ENCODE assay signal across 19 cellular contexts in the genomic region with DNA sequence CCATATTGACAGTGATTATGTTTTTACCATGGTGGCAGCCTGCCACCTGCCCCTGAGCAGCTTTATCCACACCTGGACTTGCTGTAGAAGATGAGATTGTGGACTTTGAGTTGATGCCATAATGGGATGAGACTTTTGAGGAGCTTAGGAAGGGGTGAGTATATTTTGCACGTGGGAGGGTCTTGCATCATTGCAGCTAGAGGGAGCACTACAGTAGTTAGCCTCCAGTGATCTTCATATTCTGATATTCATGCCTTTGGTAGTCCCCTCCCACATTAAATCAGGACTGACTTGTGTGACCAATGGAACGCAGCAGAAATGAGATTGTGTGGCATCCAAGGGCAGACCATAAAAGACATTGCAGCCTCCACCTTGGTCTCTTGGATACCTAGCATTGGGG. TPM values are rescaled to one million over a fixed set of nuclear protein-coding genes. Genes with fewer than 3 reads are reported as not detected.
"Had no signal": no experiment of that assay in that cellular context is flagged by ENCODE, and none has a peak within 500 bp of the region (broad histone marks: within the 10 kb centered on the region; RNA-seq: fewer than 3 reads in every experiment).

No MANE protein-coding gene starts in this region.

- H3K27ac ChIP-seq: adrenal gland, coronary artery, heart left ventricle, neural progenitor cell, prostate gland, right atrium auricular region, tibial artery had no signal

- H3K4me1 Mint-ChIP-seq: activated CD4-positive, alpha-beta T cell treated with anti-CD3 and anti-CD28 coated beads for 36 hours; neural progenitor cell; T-helper 17 cell had no signal

- H3K4me3 Mint-ChIP-seq: activated CD4-positive, alpha-beta T cell treated with anti-CD3 and anti-CD28 coated beads for 36 hours; neural progenitor cell; T-helper 17 cell had no signal

- H3K4me1 ChIP-seq: adrenal gland, heart left ventricle, neural progenitor cell, prostate gland, right atrium auricular region had no signal

- ATAC-seq: activated CD4-positive, alpha-beta T cell treated with anti-CD3 and anti-CD28 coated beads for 36 hours; activated naive CD4-positive, alpha-beta T cell treated with anti-CD3 and anti-CD28 coated beads, Interleukin-2, amount 50 U/mL, for 72 hours; heart left ventricle; left ventricle myocardium superior; T-helper 17 cell had no signal

- H3K4me2 ChIP-seq: neural progenitor cell had no signal

- H3K4me3 ChIP-seq: adrenal gland, coronary artery, heart left ventricle, neural progenitor cell, prostate gland, right atrium auricular region, tibial artery had no signal

- DNase-seq: activated CD4-positive, alpha-beta T cell treated with anti-CD3 and anti-CD28 coated beads for 36 hours; activated CD4-positive, alpha-beta T cell treated with anti-CD3 and anti-CD28 coated beads, Interleukin-2, amount 50 U/mL, for 48 hours; activated gamma-delta T cell; adrenal gland; central memory CD4-positive, alpha-beta T cell; heart left ventricle; left ventricle myocardium superior; stimulated activated CD4-positive, alpha-beta T cell treated with anti-CD3 and anti-CD28 coated beads, Interleukin-12 subunit alpha, Interleukin-12 subunit beta, amount 100 ng/mL, for 4 hours; stimulated activated CD4-positive, alpha-beta T cell treated with anti-CD3 and anti-CD28 coated beads, Interleukin-1b, Interleukin-23, amount 100 ng/mL, for 48 hours; stimulated activated CD8-positive, alpha-beta memory T cell treated with anti-CD3 and anti-CD28 coated beads, Interleukin-4, amount 100 ng/mL, for 48 hours; stimulated activated naive CD4-positive, alpha-beta T cell treated with Interleukin-2 at 50 U/mL for 16 hours; substantia nigra; T-helper 17 cell; tibial artery had no signal

- H3K9me3 ChIP-seq: adrenal gland, prostate gland, right atrium auricular region, tibial artery had no signal

- H3K9me3 Mint-ChIP-seq: activated naive CD4-positive, alpha-beta T cell treated with anti-CD3 and anti-CD28 coated beads, Interleukin-2, amount 50 U/mL, for 72 hours; neural progenitor cell had no signal

- H2AFZ ChIP-seq: neural progenitor cell had no signal

- H3K9ac ChIP-seq: neural progenitor cell had no signal

- H3K27me3 ChIP-seq: adrenal gland, right atrium auricular region, tibial artery had no signal

- H3K27ac Mint-ChIP-seq: activated CD4-positive, alpha-beta T cell treated with anti-CD3 and anti-CD28 coated beads for 36 hours; activated naive CD4-positive, alpha-beta T cell treated with anti-CD3 and anti-CD28 coated beads, Interleukin-2, amount 50 U/mL, for 72 hours; neural progenitor cell; T-helper 17 cell had no signal

- H3K36me3 Mint-ChIP-seq: activated naive CD4-positive, alpha-beta T cell treated with anti-CD3 and anti-CD28 coated beads, Interleukin-2, amount 50 U/mL, for 72 hours; neural progenitor cell had no signal

- H3K36me3 ChIP-seq: adrenal gland, heart left ventricle, neural progenitor cell, prostate gland, right atrium auricular region, tibial artery had no signal

RNA-seq across cellular contexts. Expression of a gene that starts 18.2 kb away (rescaled TPM):
- total RNA-seq: activated CD4-positive, alpha-beta T cell treated with anti-CD3 and anti-CD28 coated beads for 36 hours; activated naive CD4-positive, alpha-beta T cell treated with anti-CD3 and anti-CD28 coated beads, Interleukin-2, amount 50 U/mL, for 72 hours; T-helper 17 cell had no signal
